Comparison of ENCODE assay signal across 1 cellular context in the genomic region with DNA sequence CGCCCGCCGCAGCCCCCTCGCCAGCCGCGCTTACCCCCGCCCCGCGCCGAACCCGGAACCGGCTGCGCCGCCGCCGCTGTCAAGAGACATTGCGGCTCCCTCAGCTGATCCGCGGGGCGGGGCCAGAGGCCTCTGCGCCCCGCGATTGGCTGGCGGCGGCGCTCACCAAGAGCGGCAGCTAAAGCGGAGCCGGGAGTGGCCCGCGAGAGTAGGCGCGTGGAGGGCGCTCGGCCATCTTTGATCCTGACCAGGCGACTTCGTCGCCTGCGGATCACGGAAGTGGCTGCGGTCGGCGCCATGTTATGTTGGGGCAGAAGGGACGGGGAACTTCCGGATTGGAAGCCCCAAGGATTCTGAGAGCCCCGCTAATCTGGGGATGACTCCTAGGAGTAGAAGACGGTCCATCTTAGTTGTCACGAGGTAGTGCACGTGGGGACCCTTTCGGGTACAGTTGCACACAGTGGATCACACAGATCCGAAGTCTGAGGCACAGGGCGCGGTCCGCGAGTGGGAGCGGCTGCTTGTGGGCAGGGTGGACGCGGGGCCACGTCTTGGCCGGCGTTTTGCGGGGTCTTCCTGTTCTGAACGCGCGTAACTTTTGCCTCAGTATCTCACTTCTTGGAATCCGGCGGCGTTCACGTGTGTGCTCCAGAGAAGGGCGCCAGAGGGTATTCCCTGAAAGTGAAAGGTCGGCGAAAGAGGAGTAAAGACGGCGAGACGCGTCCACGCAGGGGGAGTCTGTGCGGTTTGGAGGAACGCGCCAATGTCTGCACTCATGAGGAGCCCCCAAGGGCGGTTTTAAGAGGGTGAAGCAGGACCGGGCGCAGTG.
TF ChIP-seq lines count a peak whose summit lies in the region.

A gene with protein sequence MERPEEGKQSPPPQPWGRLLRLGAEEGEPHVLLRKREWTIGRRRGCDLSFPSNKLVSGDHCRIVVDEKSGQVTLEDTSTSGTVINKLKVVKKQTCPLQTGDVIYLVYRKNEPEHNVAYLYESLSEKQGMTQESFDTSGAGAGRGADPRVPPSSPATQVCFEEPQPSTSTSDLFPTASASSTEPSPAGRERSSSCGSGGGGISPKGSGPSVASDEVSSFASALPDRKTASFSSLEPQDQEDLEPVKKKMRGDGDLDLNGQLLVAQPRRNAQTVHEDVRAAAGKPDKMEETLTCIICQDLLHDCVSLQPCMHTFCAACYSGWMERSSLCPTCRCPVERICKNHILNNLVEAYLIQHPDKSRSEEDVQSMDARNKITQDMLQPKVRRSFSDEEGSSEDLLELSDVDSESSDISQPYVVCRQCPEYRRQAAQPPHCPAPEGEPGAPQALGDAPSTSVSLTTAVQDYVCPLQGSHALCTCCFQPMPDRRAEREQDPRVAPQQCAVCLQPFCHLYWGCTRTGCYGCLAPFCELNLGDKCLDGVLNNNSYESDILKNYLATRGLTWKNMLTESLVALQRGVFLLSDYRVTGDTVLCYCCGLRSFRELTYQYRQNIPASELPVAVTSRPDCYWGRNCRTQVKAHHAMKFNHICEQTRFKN (minus strand): TSS at position 93 of the 829 bp plus-strand sequence. CDS start 277 bp downstream, outside the sequence.

TF ChIP-seq in HepG2, 621 proteins besides CTCF, POLR2A, EP300 and RAD21 (continued from another document and continues in another):
- TF ChIP-seq, protein P1, sequence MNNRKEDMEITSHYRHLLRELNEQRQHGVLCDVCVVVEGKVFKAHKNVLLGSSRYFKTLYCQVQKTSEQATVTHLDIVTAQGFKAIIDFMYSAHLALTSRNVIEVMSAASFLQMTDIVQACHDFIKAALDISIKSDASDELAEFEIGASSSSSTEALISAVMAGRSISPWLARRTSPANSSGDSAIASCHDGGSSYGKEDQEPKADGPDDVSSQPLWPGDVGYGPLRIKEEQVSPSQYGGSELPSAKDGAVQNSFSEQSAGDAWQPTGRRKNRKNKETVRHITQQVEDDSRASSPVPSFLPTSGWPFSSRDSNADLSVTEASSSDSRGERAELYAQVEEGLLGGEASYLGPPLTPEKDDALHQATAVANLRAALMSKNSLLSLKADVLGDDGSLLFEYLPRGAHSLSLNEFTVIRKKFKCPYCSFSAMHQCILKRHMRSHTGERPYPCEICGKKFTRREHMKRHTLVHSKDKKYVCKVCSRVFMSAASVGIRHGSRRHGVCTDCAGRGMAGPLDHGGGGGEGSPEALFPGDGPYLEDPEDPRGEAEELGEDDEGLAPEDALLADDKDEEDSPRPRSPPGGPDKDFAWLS (CRISPR knock-in tag; IDR thresholded peaks at IDR 0.05; ENCODE audit: borderline replicate concordance), result no peak
- TF ChIP-seq GPN1 (CRISPR knock-in tag; IDR thresholded peaks at IDR 0.05; ENCODE audit: borderline replicate concordance), result no peak
- no peak for TF ChIP-seq CEBPB (IDR thresholded peaks at IDR 0.05; ENCODE audit: borderline replicate concordance, low read depth, low read length)
- TF ChIP-seq AHR (CRISPR knock-in tag; IDR thresholded peaks at IDR 0.05), result no peak
- TF ChIP-seq CREB1 (IDR thresholded peaks at IDR 0.05), result peak; percentile 81
- peak; percentile 89 for TF ChIP-seq CREB1 (CRISPR knock-in tag; IDR thresholded peaks at IDR 0.05)
- no peak for TF ChIP-seq HMG20A (CRISPR knock-in tag; IDR thresholded peaks at IDR 0.05; ENCODE audit: borderline replicate concordance)
- TF ChIP-seq KLF15 (CRISPR knock-in tag; IDR thresholded peaks at IDR 0.05; ENCODE audit: borderline replicate concordance), result peak; percentile 46; the same call in 1 of the 2 replicates
- TF ChIP-seq ADNP (CRISPR knock-in tag; IDR thresholded peaks at IDR 0.05), result no peak
- peak; percentile 91 for TF ChIP-seq CHD2 (IDR thresholded peaks at IDR 0.05; ENCODE audit: low read depth, low read length)
- TF ChIP-seq, protein P2, sequence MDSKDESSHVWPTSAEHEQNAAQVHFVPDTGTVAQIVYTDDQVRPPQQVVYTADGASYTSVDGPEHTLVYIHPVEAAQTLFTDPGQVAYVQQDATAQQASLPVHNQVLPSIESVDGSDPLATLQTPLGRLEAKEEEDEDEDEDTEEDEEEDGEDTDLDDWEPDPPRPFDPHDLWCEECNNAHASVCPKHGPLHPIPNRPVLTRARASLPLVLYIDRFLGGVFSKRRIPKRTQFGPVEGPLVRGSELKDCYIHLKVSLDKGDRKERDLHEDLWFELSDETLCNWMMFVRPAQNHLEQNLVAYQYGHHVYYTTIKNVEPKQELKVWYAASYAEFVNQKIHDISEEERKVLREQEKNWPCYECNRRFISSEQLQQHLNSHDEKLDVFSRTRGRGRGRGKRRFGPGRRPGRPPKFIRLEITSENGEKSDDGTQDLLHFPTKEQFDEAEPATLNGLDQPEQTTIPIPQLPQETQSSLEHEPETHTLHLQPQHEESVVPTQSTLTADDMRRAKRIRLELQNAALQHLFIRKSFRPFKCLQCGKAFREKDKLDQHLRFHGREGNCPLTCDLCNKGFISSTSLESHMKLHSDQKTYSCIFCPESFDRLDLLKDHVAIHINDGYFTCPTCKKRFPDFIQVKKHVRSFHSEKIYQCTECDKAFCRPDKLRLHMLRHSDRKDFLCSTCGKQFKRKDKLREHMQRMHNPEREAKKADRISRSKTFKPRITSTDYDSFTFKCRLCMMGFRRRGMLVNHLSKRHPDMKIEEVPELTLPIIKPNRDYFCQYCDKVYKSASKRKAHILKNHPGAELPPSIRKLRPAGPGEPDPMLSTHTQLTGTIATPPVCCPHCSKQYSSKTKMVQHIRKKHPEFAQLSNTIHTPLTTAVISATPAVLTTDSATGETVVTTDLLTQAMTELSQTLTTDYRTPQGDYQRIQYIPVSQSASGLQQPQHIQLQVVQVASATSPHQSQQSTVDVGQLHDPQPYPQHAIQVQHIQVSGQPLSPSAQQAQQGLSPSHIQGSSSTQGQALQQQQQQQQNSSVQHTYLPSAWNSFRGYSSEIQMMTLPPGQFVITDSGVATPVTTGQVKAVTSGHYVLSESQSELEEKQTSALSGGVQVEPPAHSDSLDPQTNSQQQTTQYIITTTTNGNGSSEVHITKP (CRISPR knock-in tag; IDR thresholded peaks at IDR 0.05; ENCODE audit: low read depth), result no peak
- TF ChIP-seq, protein P3, sequence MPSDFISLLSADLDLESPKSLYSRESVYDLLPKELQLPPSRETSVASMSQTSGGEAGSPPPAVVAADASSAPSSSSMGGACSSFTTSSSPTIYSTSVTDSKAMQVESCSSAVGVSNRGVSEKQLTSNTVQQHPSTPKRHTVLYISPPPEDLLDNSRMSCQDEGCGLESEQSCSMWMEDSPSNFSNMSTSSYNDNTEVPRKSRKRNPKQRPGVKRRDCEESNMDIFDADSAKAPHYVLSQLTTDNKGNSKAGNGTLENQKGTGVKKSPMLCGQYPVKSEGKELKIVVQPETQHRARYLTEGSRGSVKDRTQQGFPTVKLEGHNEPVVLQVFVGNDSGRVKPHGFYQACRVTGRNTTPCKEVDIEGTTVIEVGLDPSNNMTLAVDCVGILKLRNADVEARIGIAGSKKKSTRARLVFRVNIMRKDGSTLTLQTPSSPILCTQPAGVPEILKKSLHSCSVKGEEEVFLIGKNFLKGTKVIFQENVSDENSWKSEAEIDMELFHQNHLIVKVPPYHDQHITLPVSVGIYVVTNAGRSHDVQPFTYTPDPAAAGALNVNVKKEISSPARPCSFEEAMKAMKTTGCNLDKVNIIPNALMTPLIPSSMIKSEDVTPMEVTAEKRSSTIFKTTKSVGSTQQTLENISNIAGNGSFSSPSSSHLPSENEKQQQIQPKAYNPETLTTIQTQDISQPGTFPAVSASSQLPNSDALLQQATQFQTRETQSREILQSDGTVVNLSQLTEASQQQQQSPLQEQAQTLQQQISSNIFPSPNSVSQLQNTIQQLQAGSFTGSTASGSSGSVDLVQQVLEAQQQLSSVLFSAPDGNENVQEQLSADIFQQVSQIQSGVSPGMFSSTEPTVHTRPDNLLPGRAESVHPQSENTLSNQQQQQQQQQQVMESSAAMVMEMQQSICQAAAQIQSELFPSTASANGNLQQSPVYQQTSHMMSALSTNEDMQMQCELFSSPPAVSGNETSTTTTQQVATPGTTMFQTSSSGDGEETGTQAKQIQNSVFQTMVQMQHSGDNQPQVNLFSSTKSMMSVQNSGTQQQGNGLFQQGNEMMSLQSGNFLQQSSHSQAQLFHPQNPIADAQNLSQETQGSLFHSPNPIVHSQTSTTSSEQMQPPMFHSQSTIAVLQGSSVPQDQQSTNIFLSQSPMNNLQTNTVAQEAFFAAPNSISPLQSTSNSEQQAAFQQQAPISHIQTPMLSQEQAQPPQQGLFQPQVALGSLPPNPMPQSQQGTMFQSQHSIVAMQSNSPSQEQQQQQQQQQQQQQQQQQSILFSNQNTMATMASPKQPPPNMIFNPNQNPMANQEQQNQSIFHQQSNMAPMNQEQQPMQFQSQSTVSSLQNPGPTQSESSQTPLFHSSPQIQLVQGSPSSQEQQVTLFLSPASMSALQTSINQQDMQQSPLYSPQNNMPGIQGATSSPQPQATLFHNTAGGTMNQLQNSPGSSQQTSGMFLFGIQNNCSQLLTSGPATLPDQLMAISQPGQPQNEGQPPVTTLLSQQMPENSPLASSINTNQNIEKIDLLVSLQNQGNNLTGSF (CRISPR knock-in tag; IDR thresholded peaks at IDR 0.05), result no peak
- TF ChIP-seq MED13 (CRISPR knock-in tag; IDR thresholded peaks at IDR 0.05), result no peak
- no peak for TF ChIP-seq CC2D1A (CRISPR knock-in tag; IDR thresholded peaks at IDR 0.05)
- TF ChIP-seq, protein P4, sequence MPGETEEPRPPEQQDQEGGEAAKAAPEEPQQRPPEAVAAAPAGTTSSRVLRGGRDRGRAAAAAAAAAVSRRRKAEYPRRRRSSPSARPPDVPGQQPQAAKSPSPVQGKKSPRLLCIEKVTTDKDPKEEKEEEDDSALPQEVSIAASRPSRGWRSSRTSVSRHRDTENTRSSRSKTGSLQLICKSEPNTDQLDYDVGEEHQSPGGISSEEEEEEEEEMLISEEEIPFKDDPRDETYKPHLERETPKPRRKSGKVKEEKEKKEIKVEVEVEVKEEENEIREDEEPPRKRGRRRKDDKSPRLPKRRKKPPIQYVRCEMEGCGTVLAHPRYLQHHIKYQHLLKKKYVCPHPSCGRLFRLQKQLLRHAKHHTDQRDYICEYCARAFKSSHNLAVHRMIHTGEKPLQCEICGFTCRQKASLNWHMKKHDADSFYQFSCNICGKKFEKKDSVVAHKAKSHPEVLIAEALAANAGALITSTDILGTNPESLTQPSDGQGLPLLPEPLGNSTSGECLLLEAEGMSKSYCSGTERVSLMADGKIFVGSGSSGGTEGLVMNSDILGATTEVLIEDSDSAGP (CRISPR knock-in tag; IDR thresholded peaks at IDR 0.05; ENCODE audit: borderline replicate concordance), result peak; percentile 73; the same call in 1 of the 2 replicates
- peak; percentile 18; the same call in 1 of the 2 replicates for TF ChIP-seq ZNF331 (CRISPR knock-in tag; IDR thresholded peaks at IDR 0.05)
- TF ChIP-seq RBFOX2 (IDR thresholded peaks at IDR 0.05; ENCODE audit: low read depth, low read length), result peak; percentile 78
- TF ChIP-seq PCBP1 (IDR thresholded peaks at IDR 0.05; ENCODE audit: borderline replicate concordance, low read depth, low read length), result no peak
- TF ChIP-seq ZC3H4 (CRISPR knock-in tag; IDR thresholded peaks at IDR 0.05; ENCODE audit: borderline replicate concordance), result peak; percentile 39; the same call in 1 of the 2 replicates
- peak; percentile 60 for TF ChIP-seq ZNF670 (CRISPR knock-in tag; IDR thresholded peaks at IDR 0.05; ENCODE audit: borderline replicate concordance)
- TF ChIP-seq, protein P5, sequence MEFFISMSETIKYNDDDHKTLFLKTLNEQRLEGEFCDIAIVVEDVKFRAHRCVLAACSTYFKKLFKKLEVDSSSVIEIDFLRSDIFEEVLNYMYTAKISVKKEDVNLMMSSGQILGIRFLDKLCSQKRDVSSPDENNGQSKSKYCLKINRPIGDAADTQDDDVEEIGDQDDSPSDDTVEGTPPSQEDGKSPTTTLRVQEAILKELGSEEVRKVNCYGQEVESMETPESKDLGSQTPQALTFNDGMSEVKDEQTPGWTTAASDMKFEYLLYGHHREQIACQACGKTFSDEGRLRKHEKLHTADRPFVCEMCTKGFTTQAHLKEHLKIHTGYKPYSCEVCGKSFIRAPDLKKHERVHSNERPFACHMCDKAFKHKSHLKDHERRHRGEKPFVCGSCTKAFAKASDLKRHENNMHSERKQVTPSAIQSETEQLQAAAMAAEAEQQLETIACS (CRISPR knock-in tag; IDR thresholded peaks at IDR 0.05), result peak; percentile 26; the same call in 1 of the 2 replicates
- TF ChIP-seq ZSCAN21 (CRISPR knock-in tag; IDR thresholded peaks at IDR 0.05; ENCODE audit: borderline replicate concordance), result 0 out of 2 replicates have a peak, but pooled peaks have one; percentile 30
- no peak for TF ChIP-seq ZNF441 (CRISPR knock-in tag; IDR thresholded peaks at IDR 0.05; ENCODE audit: borderline replicate concordance)
- TF ChIP-seq SIN3A (IDR thresholded peaks at IDR 0.05; ENCODE audit: borderline replicate concordance, low read depth, low read length), result peak; percentile 89
- no peak for TF ChIP-seq ZNF780A (CRISPR knock-in tag; IDR thresholded peaks at IDR 0.05)
- 0 out of 2 replicates have a peak, but pooled peaks have one; percentile 10 for TF ChIP-seq BHLHE40 (IDR thresholded peaks at IDR 0.05; ENCODE audit: low read length)
- TF ChIP-seq MZF1 (CRISPR knock-in tag; IDR thresholded peaks at IDR 0.05; ENCODE audit: borderline replicate concordance), result 0 out of 2 replicates have a peak, but pooled peaks have one; percentile 84
- peak; percentile 17; the same call in 1 of the 2 replicates for TF ChIP-seq NCOA2 (CRISPR knock-in tag; IDR thresholded peaks at IDR 0.05)
- TF ChIP-seq, protein P6, sequence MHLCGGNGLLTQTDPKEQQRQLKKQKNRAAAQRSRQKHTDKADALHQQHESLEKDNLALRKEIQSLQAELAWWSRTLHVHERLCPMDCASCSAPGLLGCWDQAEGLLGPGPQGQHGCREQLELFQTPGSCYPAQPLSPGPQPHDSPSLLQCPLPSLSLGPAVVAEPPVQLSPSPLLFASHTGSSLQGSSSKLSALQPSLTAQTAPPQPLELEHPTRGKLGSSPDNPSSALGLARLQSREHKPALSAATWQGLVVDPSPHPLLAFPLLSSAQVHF (CRISPR knock-in tag; IDR thresholded peaks at IDR 0.05), result no peak
- TF ChIP-seq JDP2 (CRISPR knock-in tag; IDR thresholded peaks at IDR 0.05; ENCODE audit: borderline replicate concordance), result no peak
- TF ChIP-seq, protein P7, sequence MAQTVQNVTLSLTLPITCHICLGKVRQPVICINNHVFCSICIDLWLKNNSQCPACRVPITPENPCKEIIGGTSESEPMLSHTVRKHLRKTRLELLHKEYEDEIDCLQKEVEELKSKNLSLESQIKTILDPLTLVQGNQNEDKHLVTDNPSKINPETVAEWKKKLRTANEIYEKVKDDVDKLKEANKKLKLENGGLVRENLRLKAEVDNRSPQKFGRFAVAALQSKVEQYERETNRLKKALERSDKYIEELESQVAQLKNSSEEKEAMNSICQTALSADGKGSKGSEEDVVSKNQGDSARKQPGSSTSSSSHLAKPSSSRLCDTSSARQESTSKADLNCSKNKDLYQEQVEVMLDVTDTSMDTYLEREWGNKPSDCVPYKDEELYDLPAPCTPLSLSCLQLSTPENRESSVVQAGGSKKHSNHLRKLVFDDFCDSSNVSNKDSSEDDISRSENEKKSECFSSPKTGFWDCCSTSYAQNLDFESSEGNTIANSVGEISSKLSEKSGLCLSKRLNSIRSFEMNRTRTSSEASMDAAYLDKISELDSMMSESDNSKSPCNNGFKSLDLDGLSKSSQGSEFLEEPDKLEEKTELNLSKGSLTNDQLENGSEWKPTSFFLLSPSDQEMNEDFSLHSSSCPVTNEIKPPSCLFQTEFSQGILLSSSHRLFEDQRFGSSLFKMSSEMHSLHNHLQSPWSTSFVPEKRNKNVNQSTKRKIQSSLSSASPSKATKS (CRISPR knock-in tag; IDR thresholded peaks at IDR 0.05), result no peak
